ENCODE assay signal across 9 cellular contexts in the genomic region with DNA sequence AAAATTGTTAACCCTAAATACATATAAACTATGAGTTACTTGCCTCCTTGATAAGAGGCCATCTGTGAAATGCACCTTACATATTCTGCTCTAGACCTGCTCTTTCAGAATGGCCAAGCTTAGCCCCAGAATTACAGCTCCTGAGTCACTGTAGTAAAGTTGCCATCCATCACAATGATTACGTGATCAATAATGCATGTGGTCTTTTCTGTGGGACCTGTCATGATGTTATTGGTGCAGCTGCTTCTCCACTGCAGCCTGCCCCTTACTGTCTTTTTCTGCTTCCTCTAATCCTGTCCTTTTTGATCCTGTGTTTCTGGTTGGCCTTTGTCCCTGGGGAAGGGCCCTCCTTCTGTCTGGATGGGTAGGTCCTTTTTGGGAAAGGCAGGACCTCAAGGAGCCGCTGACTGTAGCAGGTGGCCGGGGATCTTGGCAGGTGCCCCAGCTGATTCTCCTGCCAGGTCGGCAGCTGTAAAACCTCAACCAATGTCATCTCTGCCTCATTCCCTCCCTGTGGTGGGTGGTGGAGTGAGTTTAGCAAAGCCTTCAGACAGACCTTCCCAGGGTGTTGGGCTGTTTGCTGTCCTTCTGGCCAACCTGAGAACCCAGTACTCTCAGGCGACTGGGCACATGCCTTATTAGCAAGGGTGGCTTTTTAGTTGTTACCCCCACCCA.
DNase-seq lines count a peak whose midpoint lies in the region; ATAC-seq and TF ChIP-seq lines count a peak whose summit lies in the region.
"Had no signal": no experiment of that assay in that cellular context is flagged by ENCODE, and none has a peak within 500 bp of the region (broad histone marks: within the 10 kb centered on the region; RNA-seq: fewer than 3 reads in every experiment).

No MANE protein-coding gene starts in this region.

- H3K79me2 ChIP-seq in smooth muscle cell (ENCODE audit: low read depth), result peaks cover 100% of the 10 kb centered on the region
- H3K79me2 ChIP-seq in osteoblast (ENCODE audit: insufficient read depth, low read length), result peaks cover 96% of the 10 kb centered on the region

- 29% methylated on average over 5 of the region's 5 CpGs for WGBS in esophagus muscularis mucosa
- WGBS in smooth muscle cell (ENCODE audit: low lambda C conversion rate), result 94% methylated on average over 5 of the region's 5 CpGs

- peaks cover 16% of the 10 kb centered on the region for H3F3A ChIP-seq in smooth muscle cell (ENCODE audit: low read depth)

- H3K27me3 ChIP-seq in esophagus muscularis mucosa (no peaks in the 10 kb centered on the region), smooth muscle cell (ENCODE audit: low read depth) (no peaks in the 10 kb centered on the region), osteoblast (ENCODE audit: insufficient read depth, low read length) (no peaks in the 10 kb centered on the region)

- no peak overlapping the region for H3K4me3 ChIP-seq in HEK293 (ENCODE audit: low read depth, low read length)
- no peak overlapping the region for H3K4me3 ChIP-seq in esophagus muscularis mucosa
- H3K4me3 ChIP-seq in smooth muscle cell, result no peak overlapping the region
- no peak overlapping the region for H3K4me3 ChIP-seq in osteoblast (ENCODE audit: insufficient read depth, low read length)

- intact Hi-C loops in esophagus muscularis mucosa (cut with DNase I), result no loop called here

- DNase-seq in NCI-H2196 treated with DMSO at 0.1 percent for 48 hours (lab: John Stamatoyannopoulos, UW; ENCODE audit: unreplicated experiment) (peak; percentile 38), esophagus muscularis mucosa (ENCODE audit: extremely low spot score) (no peak), smooth muscle cell (lab: John Stamatoyannopoulos, UW; ENCODE audit: unreplicated experiment) (no peak), osteoblast (ENCODE audit: insufficient read length, low spot score, missing footprints) (no peak), NOMO-1 treated with dmso at 0.1 percent for 144 hours (lab: John Stamatoyannopoulos, UW; ENCODE audit: unreplicated experiment) (no peak), DMS53 treated with DMSO at 0.1 percent for 48 hours (lab: John Stamatoyannopoulos, UW; ENCODE audit: unreplicated experiment) (no peak)

- H3K4me2 ChIP-seq in smooth muscle cell, result no peak overlapping the region
- no peak overlapping the region for H3K4me2 ChIP-seq in osteoblast (ENCODE audit: insufficient read depth, low read length)

- H3K9me3 ChIP-seq in HEK293 (ENCODE audit: control insufficient read depth, insufficient read depth, low read depth, low read length) (no peaks in the 10 kb centered on the region), esophagus muscularis mucosa (no peaks in the 10 kb centered on the region), smooth muscle cell (replicated peaks; ENCODE audit: low read depth) (no peaks in the 10 kb centered on the region), osteoblast (ENCODE audit: low read depth, low read length) (no peaks in the 10 kb centered on the region)

- H3K9ac ChIP-seq in smooth muscle cell (ENCODE audit: low read depth), result no peak overlapping the region

- H3K27ac ChIP-seq in HEK293 (ENCODE audit: extremely low read depth, low read depth, low read length), result no peak overlapping the region
- peak overlapping the region; percentile 53 to 67 (median 60) for H3K27ac ChIP-seq in esophagus muscularis mucosa (replicated peaks in 1 of 4)
- H3K27ac ChIP-seq in smooth muscle cell (ENCODE audit: low read depth), result peak overlapping the region; percentile 4
- H3K27ac ChIP-seq in osteoblast (ENCODE audit: low read depth, low read length), result no peak overlapping the region

- ATAC-seq in GM21526 (IDR thresholded peaks at IDR 0.05; ENCODE audit: low FRiP score, unreplicated experiment), result no peak
- ATAC-seq: HCT116 had no signal

- H2AFZ ChIP-seq in smooth muscle cell (ENCODE audit: low read depth) (no peak overlapping the region), osteoblast (ENCODE audit: low read length) (no peak overlapping the region)

- H4K20me1 ChIP-seq in smooth muscle cell (ENCODE audit: low read depth) (peaks cover 96% of the 10 kb centered on the region), osteoblast (ENCODE audit: insufficient read depth, low read length) (peaks cover 49% of the 10 kb centered on the region)

- TF ChIP-seq POLR2A in esophagus muscularis mucosa (IDR thresholded peaks at IDR 0.05; ENCODE audit: low read depth), result no peak

- CTCF ChIA-PET in HEK293 (lab: Yijun Ruan, JAX), result no interaction called here

- no peaks in the 10 kb centered on the region for H3K4me1 ChIP-seq in HEK293 (ENCODE audit: control insufficient read depth, insufficient read depth, low read length)
- peaks cover 75 to 88% (median 77%) of the 10 kb centered on the region in 4 donors for H3K4me1 ChIP-seq in esophagus muscularis mucosa
- H3K4me1 ChIP-seq in smooth muscle cell (ENCODE audit: low read depth), result no peaks in the 10 kb centered on the region
- H3K4me1 ChIP-seq in osteoblast (ENCODE audit: insufficient read depth, low read length), result peaks cover 6% of the 10 kb centered on the region

- no peak for TF ChIP-seq EP300 in esophagus muscularis mucosa (IDR thresholded peaks at IDR 0.05)

- H3K36me3 ChIP-seq in HEK293 (ENCODE audit: control insufficient read depth in 2 of 2, insufficient read depth in 1 of 2, low read length in 2 of 2) (peaks cover 0 to 19% of the 10 kb centered on the region in 2 experiments; a peak in 2 of 3 replicates), esophagus muscularis mucosa (peaks cover 0 to 32% (median 10%) of the 10 kb centered on the region in 4 donors), smooth muscle cell (ENCODE audit: low read depth) (no peaks in the 10 kb centered on the region), osteoblast (ENCODE audit: insufficient read depth, low read length) (peaks cover 11% of the 10 kb centered on the region)

- TF ChIP-seq CTCF in HEK293 (tag by site-specific recombination; IDR thresholded peaks at IDR 0.05) (no peak), esophagus muscularis mucosa (IDR thresholded peaks at IDR 0.05) (no peak), smooth muscle cell (IDR thresholded peaks at IDR 0.05; ENCODE audit: borderline replicate concordance, insufficient read depth, poor library complexity, severe bottlenecking) (no peak), osteoblast (IDR thresholded peaks at IDR 0.05; ENCODE audit: extremely low read depth, low read depth, low read length) (no peak)

- POLR2A ChIA-PET in HEK293 (lab: Yijun Ruan, JAX), result interaction anchor here (0.6 kb wide), 1 partner anchor 35 kb away, joined by 5 read pairs; no protein-coding TSS in a partner anchor

TF ChIP-seq in HEK293, 187 proteins besides CTCF, POLR2A, EP300 and RAD21:
- TF ChIP-seq, protein P1, sequence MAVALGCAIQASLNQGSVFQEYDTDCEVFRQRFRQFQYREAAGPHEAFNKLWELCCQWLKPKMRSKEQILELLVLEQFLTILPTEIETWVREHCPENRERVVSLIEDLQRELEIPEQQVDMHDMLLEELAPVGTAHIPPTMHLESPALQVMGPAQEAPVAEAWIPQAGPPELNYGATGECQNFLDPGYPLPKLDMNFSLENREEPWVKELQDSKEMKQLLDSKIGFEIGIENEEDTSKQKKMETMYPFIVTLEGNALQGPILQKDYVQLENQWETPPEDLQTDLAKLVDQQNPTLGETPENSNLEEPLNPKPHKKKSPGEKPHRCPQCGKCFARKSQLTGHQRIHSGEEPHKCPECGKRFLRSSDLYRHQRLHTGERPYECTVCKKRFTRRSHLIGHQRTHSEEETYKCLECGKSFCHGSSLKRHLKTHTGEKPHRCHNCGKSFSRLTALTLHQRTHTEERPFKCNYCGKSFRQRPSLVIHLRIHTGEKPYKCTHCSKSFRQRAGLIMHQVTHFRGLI (tag by site-specific recombination; IDR thresholded peaks at IDR 0.05), result peak; percentile 70; the same call in 1 of the 2 replicates
- no peak for TF ChIP-seq ZNF843 (tag by site-specific recombination; IDR thresholded peaks at IDR 0.05)

Comparison
In these comparisons a context has a peak if more than half of its experiments do, and no peak if none do; other contexts are left out.
1. H3K27ac ChIP-seq: peak in esophagus muscularis mucosa (4 of 4) and smooth muscle cell (single experiment); none in HEK293 (single experiment) and osteoblast (single experiment).